8 cellular contexts compared by ENCODE assay signal in genomic region chr11:30196400-30197206, GRCh38. TPM values are rescaled to one million over a fixed set of nuclear protein-coding genes. Genes with fewer than 3 reads are reported as not detected.
DNase-seq lines count a peak whose midpoint lies in the region; ATAC-seq and TF ChIP-seq lines count a peak whose summit lies in the region.

No MANE protein-coding gene starts in this region.

- peaks cover 0 to 4% (median 0%) of the 10 kb centered on the region in 3 donors for H3K27me3 Mint-ChIP-seq in immature natural killer cell (ENCODE audit: low read depth in 3 of 3)

- peaks cover 0 to 2% (median 0%) of the 10 kb centered on the region in 6 donors for H3K9me3 Mint-ChIP-seq in immature natural killer cell

- peak; percentile 86 for TF ChIP-seq CTCF in astrocyte of the spinal cord (IDR thresholded peaks at IDR 0.05; ENCODE audit: low read depth, low read length)

- no peak overlapping the region for H3K4me3 Mint-ChIP-seq in immature natural killer cell

- DNase-seq in GM03348 (ENCODE audit: low spot score) (peak; percentile 63), SK-MEL-5 (ENCODE audit: low read depth, low spot score) (peak; percentile 72), astrocyte of the spinal cord (ENCODE audit: low read depth, low spot score) (peak; percentile 45), immature natural killer cell (peak; percentile 6 to 17 (median 15)), NOMO-1 (lab: John Stamatoyannopoulos, UW; ENCODE audit: unreplicated experiment in 2 of 2) (no peak)
- peak; percentile 6 to 24 for DNase-seq in stimulated activated CD4-positive, alpha-beta T cell treated with anti-CD3 and anti-CD28 coated beads, Interleukin-15, amount 100 ng/mL, for 48 hours (ENCODE audit: low read depth in 2 of 2)

- in situ Hi-C loops in SK-MEL-5 (cut with HindIII; ENCODE audit: low pct_unique_long_range_greater_than_20kb, low sequenced_read_pairs): no loop called here
- in situ Hi-C loops in astrocyte of the spinal cord (cut with HindIII; ENCODE audit: low sequenced_read_pairs): no loop called here

- ATAC-seq in GM21390 (IDR thresholded peaks at IDR 0.05; ENCODE audit: unreplicated experiment) (peak; percentile 90), HG03571 (IDR thresholded peaks at IDR 0.05; ENCODE audit: unreplicated experiment) (peak; percentile 98)

- H3K4me3 ChIP-seq in astrocyte of the spinal cord (ENCODE audit: low read depth, low read length): no peak overlapping the region

- no peaks in the 10 kb centered on the region for H3K36me3 Mint-ChIP-seq in immature natural killer cell

- H3K4me1 Mint-ChIP-seq in immature natural killer cell: peaks cover 3 to 10% of the 10 kb centered on the region in 2 donors

- H3K27ac Mint-ChIP-seq in immature natural killer cell: no peak overlapping the region

RNA-seq across cellular contexts. Expression of gene FSHB, which starts 34.2 kb away (rescaled TPM):
- not detected in 2 replicates for total RNA-seq in SK-MEL-5 (2014; rRNA removed; shearing (Covaris generic))
- polyA plus RNA-seq in SK-MEL-5 (2015; cell fraction: cytosol; rRNA removed): not detected in 2 replicates
- not detected in 2 replicates for polyA plus RNA-seq in SK-MEL-5 (2015; cell fraction: nucleus; rRNA removed)
- polyA plus RNA-seq in immature natural killer cell: not detected

Comparison
In these comparisons a context has a peak if more than half of its experiments do, and no peak if none do; other contexts are left out.
1. DNase-seq: peak in GM03348 (single experiment), SK-MEL-5 (single experiment), astrocyte of the spinal cord (single experiment), immature natural killer cell (3 of 3) and stimulated activated CD4-positive, alpha-beta T cell treated with anti-CD3 and anti-CD28 coated beads, Interleukin-15, amount 100 ng/mL, for 48 hours (2 of 2); none in NOMO-1 (0 of 2).